ENCODE assay signal across 30 cellular contexts in the genomic region with DNA sequence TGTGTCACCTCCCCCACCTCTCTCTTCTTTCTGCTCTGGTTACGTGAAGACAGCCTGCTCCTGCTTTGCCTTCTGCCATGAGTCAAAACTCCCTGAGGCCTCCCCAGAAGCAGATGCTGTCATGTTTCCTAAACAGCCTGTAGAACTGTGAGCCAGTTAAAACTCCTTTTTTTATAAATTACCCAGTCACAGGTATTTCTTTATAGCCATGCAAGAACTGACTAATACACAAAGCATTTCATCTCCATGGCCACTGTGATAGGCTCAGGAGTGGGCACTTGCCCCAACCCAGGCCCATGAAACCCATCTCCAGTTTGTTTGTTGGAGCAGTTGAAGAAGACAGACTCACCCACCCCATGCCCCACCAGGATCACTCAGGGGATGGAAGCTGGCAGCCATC.
DNase-seq lines count a peak whose midpoint lies in the region; ATAC-seq and TF ChIP-seq lines count a peak whose summit lies in the region.
"Had no signal": no experiment of that assay in that cellular context is flagged by ENCODE, and none has a peak within 500 bp of the region (broad histone marks: within the 10 kb centered on the region; RNA-seq: fewer than 3 reads in every experiment).

No MANE protein-coding gene starts in this region.

- H3K4me3 Mint-ChIP-seq in activated CD4-positive, alpha-beta memory T cell treated with anti-CD3 and anti-CD28 coated beads, Interleukin-2, amount 10 ng/mL, durations not matched to agents 7 days and 5 days = no peak overlapping the region
- no peak overlapping the region for H3K4me3 Mint-ChIP-seq in natural killer cell
- H3K4me3 Mint-ChIP-seq: activated CD8-positive, alpha-beta T cell treated with anti-CD3 and anti-CD28 coated beads for 36 hours; activated naive CD8-positive, alpha-beta T cell treated with anti-CD3 and anti-CD28 coated beads, Interleukin-2, amount 50 U/mL, for 24 hours; brain; IgD-negative memory B cell; immature natural killer cell; neural progenitor cell had no signal

- no peak overlapping the region for H3K27ac Mint-ChIP-seq in activated CD4-positive, alpha-beta memory T cell treated with anti-CD3 and anti-CD28 coated beads, Interleukin-2, amount 10 ng/mL, durations not matched to agents 7 days and 5 days
- no peak overlapping the region for H3K27ac Mint-ChIP-seq in natural killer cell
- H3K27ac Mint-ChIP-seq: activated CD8-positive, alpha-beta T cell treated with anti-CD3 and anti-CD28 coated beads for 36 hours; activated naive CD8-positive, alpha-beta T cell treated with anti-CD3 and anti-CD28 coated beads, Interleukin-2, amount 50 U/mL, for 24 hours; IgD-negative memory B cell; immature natural killer cell; neural progenitor cell had no signal

- no peaks in the 10 kb centered on the region for H3K27me3 Mint-ChIP-seq in activated CD4-positive, alpha-beta memory T cell treated with anti-CD3 and anti-CD28 coated beads, Interleukin-2, amount 10 ng/mL, durations not matched to agents 7 days and 5 days
- H3K27me3 Mint-ChIP-seq in natural killer cell (ENCODE audit: low read depth in 2 of 2) = peaks cover 0 to 5% of the 10 kb centered on the region in 2 donors
- H3K27me3 Mint-ChIP-seq: IgD-negative memory B cell had no signal

- DNase-seq in DMS 273 (lab: John Stamatoyannopoulos, UW; ENCODE audit: unreplicated experiment) = peak; percentile 8
- DNase-seq in DMS 273 treated with DMSO at 0.1 percent for 48 hours (lab: John Stamatoyannopoulos, UW) = no peak
- DNase-seq in astrocyte of the hippocampus (ENCODE audit: low read depth, low spot score) = peak; percentile 37
- peak; percentile 99 for DNase-seq in kidney tubule cell (ENCODE audit: low spot score)
- DNase-seq in activated CD4-positive, alpha-beta memory T cell treated with anti-CD3 and anti-CD28 coated beads, Interleukin-2, amount 10 ng/mL, durations not matched to agents 7 days and 5 days = no peak
- DNase-seq in RPMI8226 = no peak
- DNase-seq in natural killer cell = no peak
- DNase-seq: activated CD8-positive, alpha-beta T cell treated with anti-CD3 and anti-CD28 coated beads for 36 hours; activated gamma-delta T cell; activated naive CD8-positive, alpha-beta T cell treated with anti-CD3 and anti-CD28 coated beads, Interleukin-2, amount 50 U/mL, for 24 hours; activated T-cell treated with anti-CD3 and anti-CD28 coated beads, Interleukin-2, amount 50 U/mL, for 1 hour; DMS79 treated with DMSO at 0.1 percent for 48 hours; effector CD8-positive, alpha-beta T cell; foreskin melanocyte; hippocampal formation; immature natural killer cell; NCI-H1417 treated with DMSO at 0.1 percent for 48 hours; NK-92 treated with Interleukin-12 subunit alpha and Interleukin-12 subunit beta, amount 100 ng/mL, for 24 hours; posterior cingulate gyrus; right lobe of liver; stimulated activated CD4-positive, alpha-beta T cell treated with anti-CD3 and anti-CD28 coated beads, Interleukin-15, amount 100 ng/mL, for 24 hours; stimulated activated naive CD8-positive, alpha-beta T cell treated with anti-CD3 and anti-CD28 coated beads, Interleukin-15, Interleukin-2, amounts not matched to agents 100 U/mL and 50 U/mL, for 24 hours; T-helper 1 cell had no signal

- peaks cover 10% of the 10 kb centered on the region for H3K9me3 Mint-ChIP-seq in activated CD4-positive, alpha-beta memory T cell treated with anti-CD3 and anti-CD28 coated beads, Interleukin-2, amount 10 ng/mL, durations not matched to agents 7 days and 5 days
- H3K9me3 Mint-ChIP-seq in natural killer cell = peaks cover 7 to 10% of the 10 kb centered on the region in 2 donors

- intact Hi-C loops in natural killer cell (cut with micrococcal nuclease) = no loop called here

- no peak for TF ChIP-seq CTCF in natural killer cell (IDR thresholded peaks at IDR 0.05)

- POLR2A ChIA-PET in activated CD4-positive, alpha-beta memory T cell treated with anti-CD3 and anti-CD28 coated beads, Interleukin-2, amount 10 ng/mL, durations not matched to agents 7 days and 5 days (lab: Charles Lee) = no interaction called here

- CTCF ChIA-PET in activated CD4-positive, alpha-beta memory T cell treated with anti-CD3 and anti-CD28 coated beads, Interleukin-2, amount 10 ng/mL, durations not matched to agents 7 days and 5 days (lab: Charles Lee) = no interaction called here

- no peaks in the 10 kb centered on the region for H3K36me3 Mint-ChIP-seq in activated CD4-positive, alpha-beta memory T cell treated with anti-CD3 and anti-CD28 coated beads, Interleukin-2, amount 10 ng/mL, durations not matched to agents 7 days and 5 days (ENCODE audit: low read depth)
- no peaks in the 10 kb centered on the region for H3K36me3 Mint-ChIP-seq in natural killer cell
- H3K36me3 Mint-ChIP-seq: brain, IgD-negative memory B cell, immature natural killer cell, neural progenitor cell had no signal

- ATAC-seq in GM21447 (IDR thresholded peaks at IDR 0.05; ENCODE audit: unreplicated experiment) = no peak
- ATAC-seq in natural killer cell = no peak
- ATAC-seq: activated CD4-positive, CD25-positive, alpha-beta regulatory T cell treated with anti-CD3 and anti-CD28 coated beads, Interleukin-2, amount 50 U/mL, for 24 hours; activated CD8-positive, alpha-beta T cell treated with anti-CD3 and anti-CD28 coated beads for 36 hours; activated naive CD8-positive, alpha-beta T cell treated with anti-CD3 and anti-CD28 coated beads, Interleukin-2, amount 50 U/mL, for 24 hours; esophagus mucosa; Panc1; right lobe of liver; stimulated activated naive CD8-positive, alpha-beta T cell treated with anti-CD3 and anti-CD28 coated beads, Interleukin-15, Interleukin-2, amounts not matched to agents 100 U/mL and 50 U/mL, for 24 hours had no signal

- H3K4me1 Mint-ChIP-seq in activated CD4-positive, alpha-beta memory T cell treated with anti-CD3 and anti-CD28 coated beads, Interleukin-2, amount 10 ng/mL, durations not matched to agents 7 days and 5 days = no peaks in the 10 kb centered on the region
- H3K4me1 Mint-ChIP-seq in natural killer cell = no peaks in the 10 kb centered on the region
- H3K4me1 Mint-ChIP-seq: activated naive CD8-positive, alpha-beta T cell treated with anti-CD3 and anti-CD28 coated beads, Interleukin-2, amount 50 U/mL, for 24 hours; IgD-negative memory B cell; immature natural killer cell had no signal

Comparison
In these comparisons a context has a peak if more than half of its experiments do, and no peak if none do; other contexts are left out.
1. DNase-seq: peak in DMS 273 (single experiment), astrocyte of the hippocampus (single experiment) and kidney tubule cell (single experiment); none in DMS 273 treated with DMSO at 0.1 percent for 48 hours (single experiment), activated CD4-positive, alpha-beta memory T cell treated with anti-CD3 and anti-CD28 coated beads, Interleukin-2, amount 10 ng/mL, durations not matched to agents 7 days and 5 days (single experiment), RPMI8226 (single experiment) and natural killer cell (single experiment).